Comparison of ENCODE assay signal across 23 cellular contexts in genomic region chr11:15878756-15879155, GRCh38.
DNase-seq lines count a peak whose midpoint lies in the region; ATAC-seq and TF ChIP-seq lines count a peak whose summit lies in the region.
"Had no signal": no experiment of that assay in that cellular context is flagged by ENCODE, and none has a peak within 500 bp of the region (broad histone marks: within the 10 kb centered on the region; RNA-seq: fewer than 3 reads in every experiment).

No MANE protein-coding gene starts in this region.

- no peaks in the 10 kb centered on the region for H3K27me3 ChIP-seq in endodermal cell (ENCODE audit: control insufficient read depth, insufficient read depth, low read length, poor library complexity, severe bottlenecking)
- H3K27me3 ChIP-seq: BLaER1 treated with 17β-estradiol and CSF1 and Interleukin-3, amounts not matched to agents 10 nM and 100 nM had no signal

- no peak overlapping the region for H3K27ac ChIP-seq in endodermal cell (ENCODE audit: low read depth, low read length)
- H3K27ac ChIP-seq: BLaER1 treated with 17β-estradiol and CSF1 and Interleukin-3, amounts not matched to agents 10 nM and 100 nM; KMS-11 had no signal

- H3K27ac Mint-ChIP-seq in endodermal cell, result no peak overlapping the region
- H3K27ac Mint-ChIP-seq: B cell; CD8-positive, alpha-beta T cell; HFFc6 had no signal

- H3K9ac ChIP-seq in endodermal cell (ENCODE audit: extremely low read depth, low read length, poor library complexity, severe bottlenecking), result no peak overlapping the region
- H3K9ac ChIP-seq: BLaER1 treated with 17β-estradiol and CSF1 and Interleukin-3, amounts not matched to agents 10 nM and 100 nM; KMS-11 had no signal

- ATAC-seq in GM18520 (IDR thresholded peaks at IDR 0.05; ENCODE audit: unreplicated experiment) (peak; percentile 46), GM21786 (IDR thresholded peaks at IDR 0.05; ENCODE audit: unreplicated experiment) (peak; percentile 52), HG03432 (IDR thresholded peaks at IDR 0.05; ENCODE audit: unreplicated experiment) (peak; percentile 78), Right ventricle myocardium superior (ENCODE audit: poor library complexity) (no peak), GM21360 (IDR thresholded peaks at IDR 0.05; ENCODE audit: unreplicated experiment) (no peak)
- ATAC-seq: CD8-positive, alpha-beta T cell; GM12878; HCT116; HepG2 had no signal

- whole genome bisulfite sequencing in endodermal cell (ENCODE audit: insufficient coverage in 1 of 2, insufficient read length in 1 of 2), 2 experiments, result 87 to 100% methylated on average over 1 of the region's 1 CpG

- peaks cover 8% of the 10 kb centered on the region for H3K4me1 ChIP-seq in endodermal cell (ENCODE audit: control insufficient read depth, insufficient read depth, low read length)

- H3K4me3 ChIP-seq in endodermal cell (ENCODE audit: low read length), result no peak overlapping the region
- H3K4me3 ChIP-seq: BLaER1 treated with 17β-estradiol and CSF1 and Interleukin-3, amounts not matched to agents 10 nM and 100 nM; GM12878 had no signal

- intact Hi-C loops in Right ventricle myocardium superior (cut with DNase I), result no loop called here

- no peaks in the 10 kb centered on the region for H3K27me3 Mint-ChIP-seq in endodermal cell (ENCODE audit: insufficient read depth)
- H3K27me3 Mint-ChIP-seq: B cell had no signal

- no peaks in the 10 kb centered on the region for H3K36me3 ChIP-seq in endodermal cell (ENCODE audit: control insufficient read depth, insufficient read depth, low read length)
- H3K36me3 ChIP-seq: BLaER1 treated with 17β-estradiol and CSF1 and Interleukin-3, amounts not matched to agents 10 nM and 100 nM had no signal

- peaks cover 5% of the 10 kb centered on the region for H3K9me3 Mint-ChIP-seq in endodermal cell
- H3K9me3 Mint-ChIP-seq: CD8-positive, alpha-beta T cell; HFFc6 had no signal

- peaks cover 27% of the 10 kb centered on the region for H3K4me1 Mint-ChIP-seq in endodermal cell
- H3K4me1 Mint-ChIP-seq: B cell had no signal

- DNase-seq in endodermal cell (peak; percentile 4), NAMALWA (ENCODE audit: low spot score) (no peak), Right ventricle myocardium superior (no peak), HuH-7.5 (ENCODE audit: low spot score) (no peak)
- DNase-seq: CD8-positive, alpha-beta T cell; COR-L47; DMS 273 treated with DMSO at 0.1 percent for 48 hours; DMS53; DND-41; EL; GOT3; H7; HFFc6 had no signal

- no peak overlapping the region for H3K4me3 Mint-ChIP-seq in endodermal cell
- H3K4me3 Mint-ChIP-seq: B cell; CD8-positive, alpha-beta T cell; HFFc6 had no signal

- TF ChIP-seq CTCF in endodermal cell (conservative IDR thresholded peaks at IDR 0.05), result no peak

- peaks cover under 1% of the 10 kb centered on the region for H3K9me3 ChIP-seq in endodermal cell (ENCODE audit: control insufficient read depth, low read length)
- H3K9me3 ChIP-seq: BLaER1 treated with 17β-estradiol and CSF1 and Interleukin-3, amounts not matched to agents 10 nM and 100 nM had no signal

- H3K36me3 Mint-ChIP-seq in endodermal cell (ENCODE audit: low read depth), result no peaks in the 10 kb centered on the region
- H3K36me3 Mint-ChIP-seq: CD8-positive, alpha-beta T cell had no signal

Comparison
In these comparisons a context has a peak if more than half of its experiments do, and no peak if none do; other contexts are left out.
1. ATAC-seq: peak in GM18520 (single experiment), GM21786 (single experiment) and HG03432 (single experiment); none in Right ventricle myocardium superior (single experiment) and GM21360 (single experiment).